Comparison of ENCODE assay signal across 14 cellular contexts in genomic region chr10:126949161-126949503, GRCh38. TPM values are rescaled to one million over a fixed set of nuclear protein-coding genes. Genes with fewer than 3 reads are reported as not detected.
DNase-seq lines count a peak whose midpoint lies in the region; ATAC-seq and TF ChIP-seq lines count a peak whose summit lies in the region.
"Had no signal": no experiment of that assay in that cellular context is flagged by ENCODE, and none has a peak within 500 bp of the region (broad histone marks: within the 10 kb centered on the region; RNA-seq: fewer than 3 reads in every experiment).

No MANE protein-coding gene starts in this region.

- H3K27ac ChIP-seq in dorsolateral prefrontal cortex, result peak overlapping the region in 57 of 59 donors; percentile 12 to 98 (median 90)
- peak overlapping the region; percentile 94 for H3K27ac ChIP-seq in layer of hippocampus (ENCODE audit: low read depth, low read length)
- H3K27ac ChIP-seq in substantia nigra (ENCODE audit: low read depth, low read length, poor library complexity, severe bottlenecking), result peak overlapping the region; percentile 95
- no peak overlapping the region for H3K27ac ChIP-seq in gastroesophageal sphincter
- H3K27ac ChIP-seq: C4-2B, GM23248 had no signal

- no CpG with 5 or more reads among the region's 4 CpGs for WGBS in gastroesophageal sphincter (ENCODE audit: low coverage in 1 of 2), 2 donors

- TF ChIP-seq POLR2A in gastroesophageal sphincter (IDR thresholded peaks at IDR 0.05), result no peak

- ATAC-seq in gastroesophageal sphincter (no peak), sciatic nerve (no peak)

- intact Hi-C loops in dorsolateral prefrontal cortex (cut with DNase I), result no loop called here
- intact Hi-C loops in sciatic nerve (cut with DNase I), result no loop called here

- H3K4me1 ChIP-seq in gastroesophageal sphincter, result peaks cover 0 to 10% (median 0%) of the 10 kb centered on the region in 3 donors
- H3K4me1 ChIP-seq: HAP-1 had no signal

- TF ChIP-seq CTCF in dorsolateral prefrontal cortex (IDR thresholded peaks at IDR 0.05 in 54 of 56, conservative IDR thresholded peaks at IDR 0.05 in 2 of 56; ENCODE audit: low read depth in 1 of 56, partially characterized antibody in 56 of 56) (no peak), gastroesophageal sphincter (IDR thresholded peaks at IDR 0.05) (no peak)

- no peak overlapping the region for H3K4me3 ChIP-seq in dorsolateral prefrontal cortex
- H3K4me3 ChIP-seq in gastroesophageal sphincter, result no peak overlapping the region
- H3K4me3 ChIP-seq: GM23248, HAP-1 had no signal

- no peaks in the 10 kb centered on the region for H3K27me3 ChIP-seq in dorsolateral prefrontal cortex
- no peaks in the 10 kb centered on the region for H3K27me3 ChIP-seq in layer of hippocampus (ENCODE audit: control insufficient read depth, insufficient read depth, low read length)
- no peaks in the 10 kb centered on the region for H3K27me3 ChIP-seq in gastroesophageal sphincter

- no peak for TF ChIP-seq EP300 in gastroesophageal sphincter (IDR thresholded peaks at IDR 0.05)

- DNase-seq in dorsolateral prefrontal cortex, result no peak
- no peak for DNase-seq in substantia nigra (lab: John Stamatoyannopoulos, UW)
- no peak for DNase-seq in sciatic nerve (ENCODE audit: low spot score)
- DNase-seq in COR-L47 (lab: John Stamatoyannopoulos, UW), result no peak
- no peak for DNase-seq in activated gamma-delta T cell (lab: John Stamatoyannopoulos, UW)
- DNase-seq: ACHN; CD4-positive, alpha-beta T cell; DMS79 treated with DMSO at 0.1 percent for 48 hours; GF-D8; GM23248 had no signal

- no peaks in the 10 kb centered on the region for H3K9me3 ChIP-seq in gastroesophageal sphincter
- H3K9me3 ChIP-seq: HAP-1 had no signal

- H3K36me3 ChIP-seq in gastroesophageal sphincter, result no peaks in the 10 kb centered on the region
- H3K36me3 ChIP-seq: HAP-1 had no signal

RNA-seq across cellular contexts. Expression of gene DOCK1, which starts 43.9 kb away (rescaled TPM):
- 100 to 1,000 TPM in 4 of 120 experiments, 10 to 100 TPM in 116; 31.7 to 148 (median 56.3) TPM for total RNA-seq in dorsolateral prefrontal cortex
- total RNA-seq in gastroesophageal sphincter, result 10 to 100 TPM; 50.8 to 59.0 (median 53.6) TPM
- 99.7 TPM for total RNA-seq in sciatic nerve
- total RNA-seq: CD4-positive, alpha-beta T cell had no signal

Comparison
In these comparisons a context has a peak if more than half of its experiments do, and no peak if none do; other contexts are left out.
1. H3K27ac ChIP-seq: peak in dorsolateral prefrontal cortex (57 of 59), layer of hippocampus (single experiment) and substantia nigra (single experiment); none in gastroesophageal sphincter (0 of 4).